Comparison of ENCODE assay signal across 21 cellular contexts in genomic region chr1:219797683-219798082, GRCh38.
DNase-seq lines count a peak whose midpoint lies in the region; ATAC-seq, FAIRE-seq and TF ChIP-seq lines count a peak whose summit lies in the region.
"Had no signal": no experiment of that assay in that cellular context is flagged by ENCODE, and none has a peak within 500 bp of the region (broad histone marks: within the 10 kb centered on the region; RNA-seq: fewer than 3 reads in every experiment).

No MANE protein-coding gene starts in this region.

- TF ChIP-seq RAD21 in HepG2 (CRISPR knock-in tag; IDR thresholded peaks at IDR 0.05) = no peak

- no peak overlapping the region for H2AFZ ChIP-seq in HepG2 (ENCODE audit: low read length)
- H2AFZ ChIP-seq in astrocyte (ENCODE audit: low read depth, low read length) = no peak overlapping the region
- H2AFZ ChIP-seq: PC-9 had no signal

- no peak for TF ChIP-seq EP300 in HepG2 (IDR thresholded peaks at IDR 0.05; ENCODE audit: low read depth in 2 of 2, low read length in 2 of 2)
- TF ChIP-seq EP300 in HepG2 (CRISPR knock-in tag; IDR thresholded peaks at IDR 0.05; ENCODE audit: borderline replicate concordance) = no peak

- H3K4me2 ChIP-seq in HepG2 (ENCODE audit: low read depth, low read length) (no peak overlapping the region), astrocyte (ENCODE audit: low read length) (peak overlapping the region; percentile 19)
- H3K4me2 ChIP-seq: PC-9 had no signal

- no peak overlapping the region for H3K4me3 Mint-ChIP-seq in astrocyte (ENCODE audit: unreplicated experiment)

- H3K36me3 ChIP-seq in HepG2 (replicated peaks in 1 of 2; ENCODE audit: control insufficient read depth in 1 of 2, insufficient read depth in 2 of 2, low read length in 2 of 2) (no peaks in the 10 kb centered on the region), right lobe of liver (no peaks in the 10 kb centered on the region), astrocyte (ENCODE audit: insufficient read depth, low read length) (no peaks in the 10 kb centered on the region)
- H3K36me3 ChIP-seq: SJSA1 had no signal

- DNase-seq in HepG2 (ENCODE audit: low spot score) (no peak), right lobe of liver (no peak), astrocyte (ENCODE audit: low read depth) (no peak), foreskin keratinocyte (no peak), SW480 (ENCODE audit: low spot score) (no peak), DMS53 treated with DMSO at 0.1 percent for 48 hours (lab: John Stamatoyannopoulos, UW; ENCODE audit: unreplicated experiment) (no peak), mesenteric fat pad (ENCODE audit: low spot score) (no peak), HTR-8/SVneo (ENCODE audit: insufficient read length, low spot score) (no peak)
- DNase-seq: Calu3, DND-41, Karpas-422, NCI-H1092, NCI-H1417 treated with DMSO at 0.1 percent for 48 hours, NCI-H187, NCI-H2171 treated with DMSO at 0.1 percent for 48 hours, NCI-H524, NCI-H774, PC-9, Right ventricle myocardium superior had no signal

- peaks cover 16% of the 10 kb centered on the region for H3K4me1 Mint-ChIP-seq in astrocyte (ENCODE audit: low read depth, unreplicated experiment)

- intact Hi-C loops in HepG2 (cut with micrococcal nuclease; ENCODE audit: unreplicated experiment) = no loop called here
- intact Hi-C loops in right lobe of liver (cut with DNase I) = no loop called here

- H3K4me1 ChIP-seq in HepG2 (ENCODE audit: insufficient read depth, low read length) (no peaks in the 10 kb centered on the region), right lobe of liver (no peaks in the 10 kb centered on the region), astrocyte (ENCODE audit: insufficient read depth, low read length) (peaks cover 15% of the 10 kb centered on the region), foreskin keratinocyte (peaks cover 10% of the 10 kb centered on the region)

- H3K4me3 ChIP-seq in HepG2 (replicated peaks in 1 of 3; ENCODE audit: insufficient read depth in 1 of 3, low read depth in 2 of 3, low read length in 3 of 3) = no peak overlapping the region
- no peak overlapping the region for H3K4me3 ChIP-seq in right lobe of liver
- no peak overlapping the region for H3K4me3 ChIP-seq in astrocyte (ENCODE audit: insufficient read depth, low read depth, low read length)
- H3K4me3 ChIP-seq: PC-9, SJSA1 had no signal

- H4K20me1 ChIP-seq in HepG2 (ENCODE audit: insufficient read depth, low read length) (no peaks in the 10 kb centered on the region), astrocyte (ENCODE audit: insufficient read depth, low read length) (no peaks in the 10 kb centered on the region)

- H3K9ac ChIP-seq in HepG2 (ENCODE audit: insufficient read depth, low read depth, low read length) (no peak overlapping the region), astrocyte (ENCODE audit: low read length) (no peak overlapping the region)

- CTCF ChIA-PET in HepG2 (lab: Yijun Ruan, JAX; ENCODE audit: low intra/inter-chr PET ratio, low total read pairs) = no interaction called here

- no TSS peak for BruUV-seq in HepG2 (replicated peaks; lab: Mats Ljungman, UMichigan)

- POLR2A ChIA-PET in HepG2 (lab: Yijun Ruan, JAX) = no interaction called here

- ATAC-seq in HepG2 = no peak
- no peak for ATAC-seq in right lobe of liver
- ATAC-seq in foreskin keratinocyte = no peak

- H3K36me3 Mint-ChIP-seq in astrocyte (ENCODE audit: low read depth, unreplicated experiment) = no peaks in the 10 kb centered on the region

- no peak for FAIRE-seq in HepG2 (lab: Jason Lieb, UNC)
- FAIRE-seq in astrocyte (lab: Jason Lieb, UNC) = no peak
- FAIRE-seq in HTR-8/SVneo (lab: Jason Lieb, UNC) = no peak

- TF ChIP-seq CTCF in HepG2 (CRISPR knock-in tag; IDR thresholded peaks at IDR 0.05) = no peak
- no peak for TF ChIP-seq CTCF in right lobe of liver (IDR thresholded peaks at IDR 0.05)
- no peak for TF ChIP-seq CTCF in astrocyte (IDR thresholded peaks at IDR 0.05; ENCODE audit: insufficient read depth, low read depth, low read length)
- TF ChIP-seq CTCF in foreskin keratinocyte (conservative IDR thresholded peaks at IDR 0.05) = no peak

- H3K27me3 Mint-ChIP-seq in astrocyte (ENCODE audit: low read depth, unreplicated experiment) = no peaks in the 10 kb centered on the region

- H3K27ac ChIP-seq in HepG2 (ENCODE audit: extremely low read length, insufficient read depth, low read length) (no peak overlapping the region), right lobe of liver (no peak overlapping the region), astrocyte (ENCODE audit: low read depth, low read length) (peak overlapping the region; percentile 63), foreskin keratinocyte (peak overlapping the region; percentile 45)
- H3K27ac ChIP-seq: 22Rv1, PC-9, SJSA1 had no signal

- H3K9me3 ChIP-seq in HepG2 (ENCODE audit: low read length) (no peaks in the 10 kb centered on the region), right lobe of liver (no peaks in the 10 kb centered on the region), astrocyte (ENCODE audit: insufficient read depth, low read depth, low read length) (no peaks in the 10 kb centered on the region)
- H3K9me3 ChIP-seq: SJSA1 had no signal

- in situ Hi-C loops in HepG2 (cut with HindIII; ENCODE audit: extremely low pct_ligation_motif_present, low pct_unique_long_range_greater_than_20kb) = no loop called here

- H3K27me3 ChIP-seq in HepG2 (ENCODE audit: control insufficient read depth in 1 of 2, insufficient read depth in 2 of 2, low read length in 2 of 2) (no peaks in the 10 kb centered on the region), right lobe of liver (no peaks in the 10 kb centered on the region), astrocyte (ENCODE audit: insufficient read depth, low read length) (no peaks in the 10 kb centered on the region), foreskin keratinocyte (no peaks in the 10 kb centered on the region)
- H3K27me3 ChIP-seq: SJSA1 had no signal

- no peaks in the 10 kb centered on the region for H3K79me2 ChIP-seq in HepG2 (ENCODE audit: insufficient read depth, low read length)
- no peaks in the 10 kb centered on the region for H3K79me2 ChIP-seq in astrocyte (ENCODE audit: insufficient read depth, low read length)

- H3K27ac Mint-ChIP-seq in astrocyte (ENCODE audit: unreplicated experiment) = peak overlapping the region; percentile 67

- H3K9me3 Mint-ChIP-seq in astrocyte (ENCODE audit: unreplicated experiment) = no peaks in the 10 kb centered on the region

- 47% methylated on average over 2 of the region's 2 CpGs for WGBS in HepG2 (ENCODE audit: low lambda C conversion rate)
- 75% methylated on average over 2 of the region's 2 CpGs for WGBS in right lobe of liver (ENCODE audit: insufficient coverage, low coverage, low lambda C conversion rate, missing lambda C conversion rate)

- TF ChIP-seq POLR2A in HepG2 (IDR thresholded peaks at IDR 0.05; ENCODE audit: insufficient read depth in 1 of 2, low read depth in 2 of 2, low read length in 2 of 2) (no peak), right lobe of liver (IDR thresholded peaks at IDR 0.05) (no peak)

TF ChIP-seq in HepG2, 621 proteins besides CTCF, POLR2A, EP300 and RAD21:
- TF ChIP-seq MAFK (conservative IDR thresholded peaks at IDR 0.05 in 1 of 2, IDR thresholded peaks at IDR 0.05 in 1 of 2; ENCODE audit: low read length in 2 of 2) = peak in 1 of 2 experiments; percentile 82; a peak in 3 of 4 replicates
- no peak for TF ChIP-seq MED13 (CRISPR knock-in tag; IDR thresholded peaks at IDR 0.05)
- no peak for TF ChIP-seq ETS1 (CRISPR knock-in tag; IDR thresholded peaks at IDR 0.05)
- TF ChIP-seq AGO1 (IDR thresholded peaks at IDR 0.05; ENCODE audit: low read depth, low read length, poor library complexity, severe bottlenecking) = no peak
- peak; percentile 55; the same call in 1 of the 2 replicates for TF ChIP-seq MAFF (IDR thresholded peaks at IDR 0.05; ENCODE audit: low read depth, low read length)
- no peak for TF ChIP-seq MEIS2 (CRISPR knock-in tag; IDR thresholded peaks at IDR 0.05)

Comparison
In these comparisons a context has a peak if more than half of its experiments do, and no peak if none do; other contexts are left out.
1. H3K27ac ChIP-seq: peak in astrocyte (single experiment) and foreskin keratinocyte (single experiment); none in HepG2 (single experiment) and right lobe of liver (0 of 3).